In the genomic region with DNA sequence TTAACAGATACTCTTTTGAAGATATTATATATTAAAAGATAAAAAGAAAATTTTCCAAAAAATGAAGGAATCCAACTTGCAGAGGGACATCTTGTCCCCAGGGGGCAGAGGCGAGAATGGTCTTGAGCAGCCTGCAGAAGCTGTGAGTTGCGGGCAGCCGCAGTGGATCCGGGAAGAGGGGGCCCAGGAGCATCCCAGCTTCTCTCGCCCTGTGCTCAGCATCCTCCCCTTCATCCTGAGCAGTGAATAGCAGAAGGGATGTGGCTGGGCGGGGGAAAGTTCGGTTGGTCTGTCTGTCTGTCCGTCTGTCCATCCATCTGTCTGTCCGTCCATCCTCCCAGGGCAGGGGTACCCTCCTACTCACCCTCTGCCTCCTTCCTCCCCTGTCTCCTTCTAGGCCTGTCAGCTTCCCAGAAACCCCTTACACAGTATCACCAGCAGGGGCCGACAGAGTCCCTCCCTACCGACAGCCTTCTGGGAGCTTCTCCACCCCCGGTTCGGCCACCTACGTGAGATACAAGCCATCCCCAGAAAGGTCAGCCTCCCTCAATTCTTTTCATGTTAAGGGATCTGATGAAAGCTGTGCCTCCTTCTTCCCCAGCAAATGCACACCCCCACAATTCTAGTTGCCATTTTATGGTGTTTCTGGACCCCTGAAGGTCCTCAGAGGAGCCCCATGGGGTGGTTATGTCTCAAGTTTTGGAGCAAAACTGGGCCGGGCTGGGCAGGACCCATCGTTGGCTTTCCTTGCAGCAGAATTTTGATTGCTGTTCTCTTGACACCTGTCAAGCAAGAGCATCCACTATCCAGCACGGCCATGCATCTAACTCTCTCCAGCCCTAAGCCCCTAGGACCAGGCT, we compare ENCODE assay signal across 9 cellular contexts.
DNase-seq lines count a peak whose midpoint lies in the region; ATAC-seq, FAIRE-seq and TF ChIP-seq lines count a peak whose summit lies in the region.
"Had no signal": no experiment of that assay in that cellular context is flagged by ENCODE, and none has a peak within 500 bp of the region (broad histone marks: within the 10 kb centered on the region; RNA-seq: fewer than 3 reads in every experiment).

No MANE protein-coding gene starts in this region.

- H3K27me3 ChIP-seq in endothelial cell of umbilical vein (ENCODE audit: control insufficient read depth in 2 of 2, insufficient read depth in 2 of 2, low read length in 2 of 2) (no peaks in the 10 kb centered on the region), stomach (no peaks in the 10 kb centered on the region)

- BruUV-seq in endothelial cell of umbilical vein (replicated peaks; lab: Mats Ljungman, UMichigan), result no TSS peak

- DNase-seq in activated gamma-delta T cell treated with Interleukin-2 at 50 U/mL for 16 hours, result peak; percentile 9
- DNase-seq in activated gamma-delta T cell (lab: John Stamatoyannopoulos, UW), result no peak
- peak; percentile 98 for DNase-seq in NCI-H2227 (lab: John Stamatoyannopoulos, UW; ENCODE audit: unreplicated experiment)
- DNase-seq in activated CD4-positive, alpha-beta T cell treated with anti-CD3 and anti-CD28 coated beads, Interleukin-2, amount 50 U/mL, for 4 hours, result peak; percentile 24 to 34
- peak; percentile 37 for DNase-seq in endothelial cell of umbilical vein (ENCODE audit: low read depth, low spot score)
- DNase-seq in midbrain (lab: John Stamatoyannopoulos, UW), result peak; percentile 73
- DNase-seq in stomach, result peak; percentile 34

- no peaks in the 10 kb centered on the region for H3K79me2 ChIP-seq in endothelial cell of umbilical vein (ENCODE audit: control insufficient read depth, insufficient read depth, low read length)

- H4K20me1 ChIP-seq in endothelial cell of umbilical vein (replicated peaks; ENCODE audit: control insufficient read depth, extremely low read depth, insufficient read depth, low read length), result no peaks in the 10 kb centered on the region

- H2AFZ ChIP-seq in endothelial cell of umbilical vein (ENCODE audit: low read depth, low read length), result no peak overlapping the region

- no peaks in the 10 kb centered on the region for H3K9me3 ChIP-seq in endothelial cell of umbilical vein (replicated peaks; ENCODE audit: control insufficient read depth, insufficient read depth, low read length)
- no peaks in the 10 kb centered on the region for H3K9me3 ChIP-seq in stomach

- H3K4me2 ChIP-seq in endothelial cell of umbilical vein (ENCODE audit: insufficient read depth, low read length), result no peak overlapping the region

- WGBS in stomach, 5 donors, result 61 to 72% (median 66%) methylated on average over 15 to 17 of the region's 17 CpGs

- TF ChIP-seq CTCF in endothelial cell of umbilical vein (IDR thresholded peaks at IDR 0.05; ENCODE audit: extremely low read depth in 1 of 2, insufficient read depth in 1 of 2, low read depth in 1 of 2, low read length in 2 of 2) (peak; percentile 81 to 84), stomach (IDR thresholded peaks at IDR 0.05) (peak in 4 of 7 experiments; percentile 30 to 51 (median 39))

- no peaks in the 10 kb centered on the region for H3K9me1 ChIP-seq in endothelial cell of umbilical vein (replicated peaks; ENCODE audit: control insufficient read depth, extremely low read depth, insufficient read depth, low read length)

- CTCF ChIA-PET in endothelial cell of umbilical vein (lab: Charles Lee), result interaction anchor here (0.5 to 4.4 kb wide), 30 partner anchors 8 to 286 kb away, joined by 3 to 59 read pairs (median 4); a partner anchor contains a TSS

- H3K27ac ChIP-seq in endothelial cell of umbilical vein (ENCODE audit: insufficient read depth, low read depth, low read length) (no peak overlapping the region), stomach (no peak overlapping the region)
- H3K27ac ChIP-seq: epithelial cell of prostate had no signal

- H3K4me1 ChIP-seq in endothelial cell of umbilical vein (ENCODE audit: control insufficient read depth, extremely low read depth, insufficient read depth, low read length), result no peaks in the 10 kb centered on the region
- no peaks in the 10 kb centered on the region for H3K4me1 ChIP-seq in stomach

- FAIRE-seq in endothelial cell of umbilical vein (lab: Jason Lieb, UNC), result peak; percentile 37

- TF ChIP-seq EP300 in stomach (IDR thresholded peaks at IDR 0.05), result no peak

- intact Hi-C loops in endothelial cell of umbilical vein (cut with micrococcal nuclease) (loop anchor here (5.0 to 10.0 kb wide), 2 partner anchors 70 to 192 kb away; a partner anchor contains a TSS), stomach (cut with DNase I; ENCODE audit: low total_unique reads) (no loop called here)

- H3K36me3 ChIP-seq in endothelial cell of umbilical vein (ENCODE audit: control insufficient read depth in 2 of 2, extremely low read depth in 1 of 2, insufficient read depth in 2 of 2, low read length in 2 of 2) (peaks cover 0 to 4% of the 10 kb centered on the region in 2 experiments), stomach (peaks cover 11 to 65% (median 56%) of the 10 kb centered on the region in 4 donors)

- POLR2A ChIA-PET in endothelial cell of umbilical vein (lab: Charles Lee), result no interaction called here

- dilution Hi-C loops in endothelial cell of umbilical vein (cut with MboI; ENCODE audit: extremely low pct_ligation_motif_present, low sequenced_read_pairs), result no loop called here

- TF ChIP-seq POLR2A in endothelial cell of umbilical vein (IDR thresholded peaks at IDR 0.05; ENCODE audit: low read depth, low read length) (no peak), stomach (IDR thresholded peaks at IDR 0.05) (no peak)

- H3K9ac ChIP-seq in endothelial cell of umbilical vein (replicated peaks; ENCODE audit: extremely low read depth, insufficient read depth, low read length), result no peak overlapping the region

- no peak for ATAC-seq in HG02938 (IDR thresholded peaks at IDR 0.05; ENCODE audit: unreplicated experiment)

- no peak overlapping the region for H3K4me3 ChIP-seq in endothelial cell of umbilical vein (replicated peaks in 1 of 3; ENCODE audit: insufficient read depth in 1 of 3, low read depth in 1 of 3, low read length in 3 of 3)
- H3K4me3 ChIP-seq in stomach, result no peak overlapping the region

TF ChIP-seq in endothelial cell of umbilical vein, 7 proteins besides CTCF, POLR2A, EP300 and RAD21:
- TF ChIP-seq POLR2AphosphoS5 (IDR thresholded peaks at IDR 0.05; ENCODE audit: insufficient read depth, low read depth, low read length) (no peak), FOS (IDR thresholded peaks at IDR 0.05; ENCODE audit: borderline replicate concordance, insufficient read depth, low read length) (no peak), EZH2 (IDR thresholded peaks at IDR 0.05; ENCODE audit: borderline replicate concordance, low read depth, low read length, severe bottlenecking) (no peak), MYC (IDR thresholded peaks at IDR 0.05; ENCODE audit: low read depth, low read length) (no peak), GATA2 (IDR thresholded peaks at IDR 0.05; ENCODE audit: insufficient read depth, insufficient read length, low read depth, low read length) (no peak), JUN (IDR thresholded peaks at IDR 0.05; ENCODE audit: borderline replicate concordance, insufficient read depth, insufficient read length, low read depth) (no peak)
- TF ChIP-seq, protein P1, sequence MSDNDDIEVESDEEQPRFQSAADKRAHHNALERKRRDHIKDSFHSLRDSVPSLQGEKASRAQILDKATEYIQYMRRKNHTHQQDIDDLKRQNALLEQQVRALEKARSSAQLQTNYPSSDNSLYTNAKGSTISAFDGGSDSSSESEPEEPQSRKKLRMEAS (IDR thresholded peaks at IDR 0.05; ENCODE audit: insufficient read depth, insufficient read length), result no peak
